Comparison of ENCODE assay signal across 15 cellular contexts in genomic region chr22:37565830-37566229, GRCh38. TPM values are rescaled to one million over a fixed set of nuclear protein-coding genes. Genes with fewer than 3 reads are reported as not detected.
DNase-seq lines count a peak whose midpoint lies in the region; ATAC-seq and TF ChIP-seq lines count a peak whose summit lies in the region.
"Had no signal": no experiment of that assay in that cellular context is flagged by ENCODE, and none has a peak within 500 bp of the region (broad histone marks: within the 10 kb centered on the region; RNA-seq: fewer than 3 reads in every experiment).

No MANE protein-coding gene starts in this region.

- H3K4me3 Mint-ChIP-seq in naive thymus-derived CD8-positive, alpha-beta T cell, result peak overlapping the region in 8 of 10 donors; percentile 39 to 82 (median 65)
- H3K4me3 Mint-ChIP-seq: WTC11 had no signal

- H3K27me3 ChIP-seq in heart right ventricle (peaks cover 0 to 24% (median 4%) of the 10 kb centered on the region in 7 donors), transverse colon (no peaks in the 10 kb centered on the region)
- H3K27me3 ChIP-seq: foreskin keratinocyte had no signal

- intact Hi-C loops in heart right ventricle (cut with DNase I) (loop anchor here in 5 of 10 donors (2.0 to 10.0 kb wide), 2 partner anchors 21 to 251 kb away; no protein-coding TSS in a partner anchor), left cardiac atrium (cut with DNase I) (loop anchor here in 1 of 2 donors (2.0 to 10.0 kb wide), 2 partner anchors 21 to 251 kb away; no protein-coding TSS in a partner anchor), transverse colon (cut with DNase I; ENCODE audit: low total_unique reads) (loop anchor here (2.0 kb wide), 1 partner anchor 21 kb away; no protein-coding TSS in a partner anchor)

- H3K36me3 Mint-ChIP-seq in naive thymus-derived CD8-positive, alpha-beta T cell, result no peaks in the 10 kb centered on the region
- H3K36me3 Mint-ChIP-seq: WTC11 had no signal

- TF ChIP-seq CTCF in heart right ventricle (IDR thresholded peaks at IDR 0.05) (no peak), transverse colon (IDR thresholded peaks at IDR 0.05) (no peak)

- no peak for TF ChIP-seq EP300 in transverse colon (IDR thresholded peaks at IDR 0.05; ENCODE audit: low read depth)

- 51 to 57% methylated on average over 17 of the region's 17 CpGs for WGBS in heart right ventricle, 2 donors
- 62% methylated on average over 15 of the region's 17 CpGs; no CpG with 5 or more reads in 1 of the 2 donors for WGBS in transverse colon (ENCODE audit: low coverage in 1 of 2), 2 donors

- POLR2A ChIA-PET in naive thymus-derived CD8-positive, alpha-beta T cell (lab: Charles Lee), result interaction anchor here (0.5 to 3.2 kb wide), 10 partner anchors 9 to 300 kb away, joined by 3 to 48 read pairs (median 4); partner anchors contain the start of gene GGA1

- H3K36me3 ChIP-seq in heart right ventricle, result peaks cover 0 to 59% (median 9%) of the 10 kb centered on the region in 9 donors
- no peaks in the 10 kb centered on the region for H3K36me3 ChIP-seq in transverse colon

- TF ChIP-seq POLR2A in transverse colon (IDR thresholded peaks at IDR 0.05), result no peak

- H3K27ac ChIP-seq in heart right ventricle (peak overlapping the region; percentile 17 to 100 (median 96)), caudate nucleus (ENCODE audit: low read depth, low read length) (peak overlapping the region; percentile 89), transverse colon (peak overlapping the region; percentile 12 to 99 (median 48))
- H3K27ac ChIP-seq: foreskin keratinocyte had no signal

- ATAC-seq in heart right ventricle, result no peak
- no peak for ATAC-seq in left cardiac atrium
- ATAC-seq in naive thymus-derived CD8-positive, alpha-beta T cell, result no peak
- ATAC-seq in HG02642 (IDR thresholded peaks at IDR 0.05; ENCODE audit: poor library complexity, unreplicated experiment), result no peak
- ATAC-seq: foreskin keratinocyte, WTC11 had no signal

- H3K9me3 Mint-ChIP-seq in naive thymus-derived CD8-positive, alpha-beta T cell, result peaks cover 0 to 2% (median 0%) of the 10 kb centered on the region in 9 donors
- H3K9me3 Mint-ChIP-seq: activated T-cell treated with anti-CD3 and anti-CD28 coated beads, Interleukin-2, amount 50 U/mL, for 24 hours; WTC11 had no signal

- peaks cover 16 to 45% (median 38%) of the 10 kb centered on the region in 4 donors for H3K4me1 Mint-ChIP-seq in naive thymus-derived CD8-positive, alpha-beta T cell

- peaks cover 26 to 96% (median 73%) of the 10 kb centered on the region in 9 donors for H3K4me1 ChIP-seq in heart right ventricle
- peaks cover 55 to 91% (median 82%) of the 10 kb centered on the region in 4 donors for H3K4me1 ChIP-seq in transverse colon

- DNase-seq in heart right ventricle (no peak), left cardiac atrium (no peak), caudate nucleus (lab: John Stamatoyannopoulos, UW) (no peak), transverse colon (no peak), AG08395 (ENCODE audit: low spot score) (no peak)
- DNase-seq in naive thymus-derived CD8-positive, alpha-beta T cell, result no peak
- DNase-seq in activated CD8-positive, alpha-beta memory T cell treated with anti-CD3 and anti-CD28 coated beads for 24 hours, result no peak
- DNase-seq: effector CD8-positive, alpha-beta T cell; foreskin keratinocyte; islet precursor cell; NCI-H226 had no signal

- H3K9me3 ChIP-seq in heart right ventricle (no peaks in the 10 kb centered on the region), transverse colon (no peaks in the 10 kb centered on the region)

- peak overlapping the region in 2 of 10 donors; percentile 25 to 75 for H3K27ac Mint-ChIP-seq in naive thymus-derived CD8-positive, alpha-beta T cell
- H3K27ac Mint-ChIP-seq: WTC11 had no signal

- H3K4me3 ChIP-seq in heart right ventricle, result peak overlapping the region in 1 of 10 donors; percentile 10
- no peak overlapping the region for H3K4me3 ChIP-seq in transverse colon

- in situ Hi-C loops in transverse colon (cut with MboI; ENCODE audit: low pct_ligation_motif_present in 1 of 4, low pct_unique_long_range_greater_than_20kb in 1 of 4, low sequenced_read_pairs in 3 of 4), result no loop called here

- H3K27me3 Mint-ChIP-seq in naive thymus-derived CD8-positive, alpha-beta T cell, result peaks cover 10 to 31% (median 22%) of the 10 kb centered on the region in 5 donors

RNA-seq across cellular contexts. Expression of gene CDC42EP1, which starts 5.5 kb away (rescaled TPM):
- 10 to 100 TPM; 10.6 to 48.3 (median 16.2) TPM for total RNA-seq in heart right ventricle
- polyA plus RNA-seq in heart right ventricle, result 10 to 100 TPM; 12.6 to 19.7 TPM
- 10 to 100 TPM; 20.9 to 44.6 TPM for total RNA-seq in left cardiac atrium
- total RNA-seq in naive thymus-derived CD8-positive, alpha-beta T cell, result not detected
- not detected for polyA plus RNA-seq in naive thymus-derived CD8-positive, alpha-beta T cell
- 10 to 100 TPM; 27.3 to 52.9 (median 28.9) TPM for total RNA-seq in transverse colon

RNA-seq across cellular contexts. Expression of gene LGALS2, which starts 14.1 kb away (rescaled TPM):
- total RNA-seq in heart right ventricle (1 to 10 TPM in 1 of 10 donors, under 1 TPM in 2, not detected in 7; 0.53 to 6.5 (median 0.61) TPM), left cardiac atrium (not detected), transverse colon (10 to 100 TPM in 2 of 4 donors, 1 to 10 TPM in 1, not detected in 1; 1.3 to 43.4 (median 17.2) TPM)
- not detected for polyA plus RNA-seq in heart right ventricle
- not detected for total RNA-seq in naive thymus-derived CD8-positive, alpha-beta T cell
- not detected for polyA plus RNA-seq in naive thymus-derived CD8-positive, alpha-beta T cell
- total RNA-seq: foreskin keratinocyte, myocyte had no signal
- polyA plus RNA-seq: foreskin keratinocyte had no signal

RNA-seq across cellular contexts. Expression of gene GGA1, which starts 42.8 kb away (rescaled TPM):
- total RNA-seq in heart right ventricle, result 10 to 100 TPM; 22.9 to 32.6 (median 25.4) TPM
- polyA plus RNA-seq in heart right ventricle, result 10 to 100 TPM; 31.0 to 39.7 TPM
- 10 to 100 TPM; 24.4 to 26.6 TPM for total RNA-seq in left cardiac atrium
- 100 to 1,000 TPM; 103 to 110 TPM for total RNA-seq in naive thymus-derived CD8-positive, alpha-beta T cell
- polyA plus RNA-seq in naive thymus-derived CD8-positive, alpha-beta T cell, result 10 to 100 TPM; 20.3 to 24.5 (median 22.6) TPM
- total RNA-seq in transverse colon, result 100 to 1,000 TPM in 1 of 4 donors, 10 to 100 TPM in 3; 60.1 to 142 (median 73.8) TPM

RNA-seq across cellular contexts. Expression of gene CARD10, which starts 46.6 kb away (rescaled TPM):
- total RNA-seq in heart right ventricle (10 to 100 TPM in 3 of 10 donors, 1 to 10 TPM in 7; 7.4 to 12.9 (median 8.5) TPM), left cardiac atrium (1 to 10 TPM; 7.7 to 9.2 TPM), transverse colon (100 to 1,000 TPM in 1 of 4 donors, 10 to 100 TPM in 3; 46.3 to 166 (median 60.9) TPM)
- polyA plus RNA-seq in heart right ventricle, result 10 to 100 TPM; 14.0 to 14.8 TPM
- total RNA-seq in naive thymus-derived CD8-positive, alpha-beta T cell, result 1 to 10 TPM; 1.2 to 1.4 TPM
- polyA plus RNA-seq in naive thymus-derived CD8-positive, alpha-beta T cell, result under 1 TPM in 1 of 3 donors, not detected in 2; 0.22 TPM

Comparison
In these comparisons a context has a peak if more than half of its experiments do, and no peak if none do; other contexts are left out.
1. RNA of gene CDC42EP1, which starts 5.5 kb away (total RNA-seq): 20.9 to 44.6 TPM in left cardiac atrium, 27.3 to 52.9 TPM in transverse colon and 10.6 to 48.3 TPM in heart right ventricle; not detected in naive thymus-derived CD8-positive, alpha-beta T cell; every median in the first group is over 10 times any median in the second.
2. Peak in every context shown above with its lines, with median percentiles within 50 percentile points of each other: H3K27ac ChIP-seq.